23 cellular contexts compared by ENCODE assay signal in the genomic region with DNA sequence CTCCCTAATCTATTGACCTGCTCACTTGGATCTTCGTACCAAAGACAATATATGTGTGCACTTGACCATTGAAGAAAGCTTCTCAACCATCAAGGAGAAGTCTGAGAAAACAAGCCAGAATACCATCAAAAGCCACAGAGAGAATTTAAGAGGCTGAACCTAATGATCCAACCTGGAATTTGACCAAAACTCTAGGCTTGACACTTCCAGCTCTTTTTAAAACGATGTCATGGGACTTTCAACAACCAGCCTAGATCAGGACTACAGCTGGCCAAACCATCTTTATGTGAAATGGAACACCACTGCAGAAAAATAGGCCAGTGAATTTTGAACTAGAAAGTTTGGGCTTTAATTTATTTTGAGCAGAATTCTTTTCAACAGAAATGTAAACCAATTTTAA.
"Had no signal": no experiment of that assay in that cellular context is flagged by ENCODE, and none has a peak within 500 bp of the region (broad histone marks: within the 10 kb centered on the region; RNA-seq: fewer than 3 reads in every experiment).

No MANE protein-coding gene starts in this region.

- DNase-seq: activated CD4-positive, alpha-beta memory T cell treated with anti-CD3 and anti-CD28 coated beads, Interleukin-2, amount 10 ng/mL, durations not matched to agents 7 days and 5 days; activated CD4-positive, alpha-beta T cell treated with anti-CD3 and anti-CD28 coated beads for 1 hour; activated CD4-positive, alpha-beta T cell treated with anti-CD3 and anti-CD28 coated beads, Interleukin-2, amount 10 ng/mL, durations not matched to agents 7 days and 5 days; activated CD8-positive, alpha-beta memory T cell treated with anti-CD3 and anti-CD28 coated beads, Interleukin-2, amount 50 U/mL, for 48 hours; activated gamma-delta T cell treated with Interleukin-2 at 50 U/mL for 16 hours; activated naive CD4-positive, alpha-beta T cell treated with anti-CD3 and anti-CD28 coated beads, Interleukin-2, amount 50 U/mL, for 16 hours; activated T-cell treated with anti-CD3 and anti-CD28 coated beads, Interleukin-2, amount 50 U/mL, for 4 hours; amygdala; left lung; lower lobe of right lung; mesenchymal stem cell; posterior cingulate gyrus; right cardiac atrium; stimulated activated CD4-positive, alpha-beta T cell treated with anti-CD3 and anti-CD28 coated beads, Interleukin-15, amount 100 ng/mL, for 24 hours; stimulated activated CD4-positive, alpha-beta T cell treated with anti-CD3 and anti-CD28 coated beads, Interleukin-2, amount 100 ng/mL, for 24 hours; stimulated activated naive B cell treated with anti-CD40 and anti-IgM and Interleukin-4, amounts not matched to agents 10 μg/mL and 1 μg/mL and 100 μg/mL, for 72 hours; stomach; T-helper 17 cell had no signal

- H3K4me1 ChIP-seq: left lung, lower lobe of right lung, stomach, suprapubic skin, tibial artery had no signal

- H3K36me3 Mint-ChIP-seq: brain; stimulated activated naive B cell treated with anti-CD40 and anti-IgM and Interleukin-4, amounts not matched to agents 10 μg/mL and 1 μg/mL and 100 μg/mL, for 72 hours had no signal

- H3K4me1 Mint-ChIP-seq: activated CD4-positive, alpha-beta memory T cell treated with anti-CD3 and anti-CD28 coated beads, Interleukin-2, amount 10 ng/mL, durations not matched to agents 7 days and 5 days; activated CD4-positive, alpha-beta T cell treated with anti-CD3 and anti-CD28 coated beads, Interleukin-2, amount 10 ng/mL, durations not matched to agents 7 days and 5 days; activated T-helper 17 cell treated with anti-CD3 and anti-CD28 coated beads, Interleukin-2, amount 50 U/mL, for 72 hours; brain; stimulated activated naive B cell treated with anti-CD40 and anti-IgM and Interleukin-4, amounts not matched to agents 10 μg/mL and 1 μg/mL and 100 μg/mL, for 72 hours; T-helper 17 cell had no signal

- H3K4me3 ChIP-seq: left lung, lower lobe of right lung, stomach, suprapubic skin, tibial artery had no signal

- H3K4me3 Mint-ChIP-seq: activated CD4-positive, alpha-beta memory T cell treated with anti-CD3 and anti-CD28 coated beads, Interleukin-2, amount 10 ng/mL, durations not matched to agents 7 days and 5 days; activated CD4-positive, alpha-beta T cell treated with anti-CD3 and anti-CD28 coated beads, Interleukin-2, amount 10 ng/mL, durations not matched to agents 7 days and 5 days; activated T-cell treated with anti-CD3 and anti-CD28 coated beads, Interleukin-2, amount 50 U/mL, for 4 hours; activated T-helper 17 cell treated with anti-CD3 and anti-CD28 coated beads, Interleukin-2, amount 50 U/mL, for 72 hours; brain; natural killer cell treated with Interleukin-12 subunit alpha and Interleukin-12 subunit beta and Interleukin-15 and Interleukin-18, amount 100 ng/mL, for 72 hours; stimulated activated naive B cell treated with anti-CD40 and anti-IgM and Interleukin-4, amounts not matched to agents 10 μg/mL and 1 μg/mL and 100 μg/mL, for 72 hours; T-helper 17 cell had no signal

- H3K27me3 ChIP-seq: left lung, stomach, suprapubic skin, tibial artery had no signal

- H3K27ac ChIP-seq: left lung, lower lobe of right lung, stomach, suprapubic skin, tibial artery had no signal

- H3K27ac Mint-ChIP-seq: activated CD4-positive, alpha-beta memory T cell treated with anti-CD3 and anti-CD28 coated beads, Interleukin-2, amount 10 ng/mL, durations not matched to agents 7 days and 5 days; activated CD4-positive, alpha-beta T cell treated with anti-CD3 and anti-CD28 coated beads, Interleukin-2, amount 10 ng/mL, durations not matched to agents 7 days and 5 days; activated T-helper 17 cell treated with anti-CD3 and anti-CD28 coated beads, Interleukin-2, amount 50 U/mL, for 72 hours; brain; natural killer cell treated with Interleukin-12 subunit alpha and Interleukin-12 subunit beta and Interleukin-15 and Interleukin-18, amount 100 ng/mL, for 72 hours; stimulated activated naive B cell treated with anti-CD40 and anti-IgM and Interleukin-4, amounts not matched to agents 10 μg/mL and 1 μg/mL and 100 μg/mL, for 72 hours; T-helper 17 cell had no signal

- H3K36me3 ChIP-seq: left lung, lower lobe of right lung, stomach, suprapubic skin, tibial artery had no signal

- H3K9me3 ChIP-seq: left lung, lower lobe of right lung, stomach, suprapubic skin, tibial artery had no signal

- H3K27me3 Mint-ChIP-seq: activated CD4-positive, alpha-beta memory T cell treated with anti-CD3 and anti-CD28 coated beads, Interleukin-2, amount 10 ng/mL, durations not matched to agents 7 days and 5 days; activated CD4-positive, alpha-beta T cell treated with anti-CD3 and anti-CD28 coated beads, Interleukin-2, amount 10 ng/mL, durations not matched to agents 7 days and 5 days; activated T-helper 17 cell treated with anti-CD3 and anti-CD28 coated beads, Interleukin-2, amount 50 U/mL, for 72 hours; brain; natural killer cell treated with Interleukin-12 subunit alpha and Interleukin-12 subunit beta and Interleukin-15 and Interleukin-18, amount 100 ng/mL, for 72 hours; stimulated activated naive B cell treated with anti-CD40 and anti-IgM and Interleukin-4, amounts not matched to agents 10 μg/mL and 1 μg/mL and 100 μg/mL, for 72 hours; T-helper 17 cell had no signal

- H3K9me3 Mint-ChIP-seq: activated CD4-positive, alpha-beta memory T cell treated with anti-CD3 and anti-CD28 coated beads, Interleukin-2, amount 10 ng/mL, durations not matched to agents 7 days and 5 days; activated CD4-positive, alpha-beta T cell treated with anti-CD3 and anti-CD28 coated beads, Interleukin-2, amount 10 ng/mL, durations not matched to agents 7 days and 5 days; activated T-cell treated with anti-CD3 and anti-CD28 coated beads, Interleukin-2, amount 50 U/mL, for 4 hours; activated T-helper 17 cell treated with anti-CD3 and anti-CD28 coated beads, Interleukin-2, amount 50 U/mL, for 72 hours; brain; natural killer cell treated with Interleukin-12 subunit alpha and Interleukin-12 subunit beta and Interleukin-15 and Interleukin-18, amount 100 ng/mL, for 72 hours; stimulated activated naive B cell treated with anti-CD40 and anti-IgM and Interleukin-4, amounts not matched to agents 10 μg/mL and 1 μg/mL and 100 μg/mL, for 72 hours had no signal
